In genomic region chr17:80671039-80671822, GRCh38 we compare ENCODE assay signal across 1 cellular context.
TF ChIP-seq lines count a peak whose summit lies in the region.

No MANE protein-coding gene starts in this region.

TF ChIP-seq in IMR-90, 13 proteins besides CTCF, POLR2A, EP300 and RAD21 (continued from another document):
- TF ChIP-seq ELK1 (IDR thresholded peaks at IDR 0.05; ENCODE audit: borderline replicate concordance, low read depth, low read length) = no peak
